ENCODE assay signal across 13 cellular contexts in the genomic region with DNA sequence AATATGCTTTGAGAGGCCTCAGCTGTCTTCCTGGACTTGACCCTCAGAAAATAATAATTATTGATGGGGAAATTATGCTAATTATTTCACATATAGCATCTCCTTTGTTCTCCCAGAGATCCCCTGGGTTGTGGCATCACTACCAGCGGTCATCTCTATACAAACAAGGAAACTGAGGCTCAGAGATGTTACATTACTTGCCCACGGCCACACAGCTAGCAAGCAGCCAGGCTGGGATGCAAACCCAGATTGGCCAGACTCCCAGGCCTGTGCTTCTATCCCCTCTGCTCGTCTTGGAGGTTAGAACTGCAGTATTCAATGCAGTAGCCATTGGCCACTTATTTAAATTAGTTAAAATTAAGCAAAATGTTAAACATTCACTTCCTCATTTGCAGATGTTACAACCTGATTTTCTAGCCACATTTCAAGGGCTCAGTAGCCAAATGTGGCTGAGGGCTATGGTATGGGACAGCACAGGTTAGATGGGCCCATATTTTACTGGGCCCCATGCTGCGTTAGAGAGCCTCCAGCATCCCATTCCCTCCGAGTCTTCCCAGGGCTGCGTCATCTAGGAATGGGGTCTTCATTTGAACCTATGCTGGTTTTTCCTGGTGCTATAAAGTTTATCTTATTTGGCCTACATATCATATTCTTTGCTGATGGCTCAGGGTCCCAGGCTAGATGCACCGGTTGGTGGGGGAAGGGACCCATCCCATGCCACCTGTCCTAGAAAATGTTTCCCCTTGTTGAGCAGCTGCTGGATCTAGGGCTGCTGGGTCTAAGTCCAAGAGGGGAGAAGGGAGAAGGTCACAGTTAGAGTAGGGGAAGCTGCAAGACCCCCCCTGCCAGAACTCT. TPM values are rescaled to one million over a fixed set of nuclear protein-coding genes. Genes with fewer than 3 reads are reported as not detected.
DNase-seq lines count a peak whose midpoint lies in the region; ATAC-seq and TF ChIP-seq lines count a peak whose summit lies in the region.
"Had no signal": no experiment of that assay in that cellular context is flagged by ENCODE, and none has a peak within 500 bp of the region (broad histone marks: within the 10 kb centered on the region; RNA-seq: fewer than 3 reads in every experiment).

No MANE protein-coding gene starts in this region.

- no peak overlapping the region for H2BK120ac ChIP-seq in mesendoderm (ENCODE audit: low read depth, low read length)

- H3K4me1 Mint-ChIP-seq in activated naive CD8-positive, alpha-beta T cell treated with anti-CD3 and anti-CD28 coated beads, Interleukin-2, amount 50 U/mL, for 24 hours, result peaks cover 36% of the 10 kb centered on the region

- H3K18ac ChIP-seq in mesendoderm (ENCODE audit: low read length), result no peak overlapping the region

- no peak overlapping the region for H3K4ac ChIP-seq in mesendoderm (ENCODE audit: low read depth, low read length)

- no peak overlapping the region for H4K8ac ChIP-seq in mesendoderm (ENCODE audit: low read depth, low read length)

- TF ChIP-seq CTCF in AG10803 (conservative IDR thresholded peaks at IDR 0.05; ENCODE audit: low read length) (no peak), HFF-Myc (IDR thresholded peaks at IDR 0.05; ENCODE audit: low read depth, low read length, missing control alignments) (no peak)

- no CpG with 5 or more reads among the region's 7 CpGs for WGBS in mesendoderm (ENCODE audit: extremely low coverage, insufficient coverage, low lambda C conversion rate)

- H3K4me1 ChIP-seq in mesendoderm (ENCODE audit: control insufficient read depth, low read depth, low read length), result peaks cover 4% of the 10 kb centered on the region

- no peak overlapping the region for H2BK5ac ChIP-seq in mesendoderm (ENCODE audit: low read length)

- no peak for ATAC-seq in activated naive CD8-positive, alpha-beta T cell treated with anti-CD3 and anti-CD28 coated beads, Interleukin-2, amount 50 U/mL, for 24 hours
- ATAC-seq in GM21423 (IDR thresholded peaks at IDR 0.05; ENCODE audit: unreplicated experiment), result no peak
- ATAC-seq in Right ventricle myocardium inferior, result no peak
- ATAC-seq: esophagus mucosa had no signal

- H3K27me3 ChIP-seq in mesendoderm (ENCODE audit: insufficient read depth, low read length, poor library complexity), result no peaks in the 10 kb centered on the region
- H3K27me3 ChIP-seq: ovary had no signal

- H3K4me3 ChIP-seq in AG10803 (ENCODE audit: low read length) (peak overlapping the region; percentile 90), HFF-Myc (replicated peaks; ENCODE audit: low read depth, low read length) (peak overlapping the region; percentile 87), mesendoderm (ENCODE audit: low read length) (no peak overlapping the region)

- no peak for DNase-seq in AG10803 (ENCODE audit: low read depth)
- no peak for DNase-seq in HFF-Myc (ENCODE audit: extremely low read depth, low read depth)
- DNase-seq in activated naive CD8-positive, alpha-beta T cell treated with anti-CD3 and anti-CD28 coated beads, Interleukin-2, amount 50 U/mL, for 24 hours, result no peak
- DNase-seq in mesendoderm, result no peak
- no peak for DNase-seq in D341Med (ENCODE audit: low spot score)
- no peak for DNase-seq in Right ventricle myocardium inferior (ENCODE audit: missing footprints)
- no peak for DNase-seq in GF-D8 (lab: John Stamatoyannopoulos, UW)
- DNase-seq: H7, NCI-H1105 treated with DMSO at 0.1 percent for 48 hours, ovary had no signal

- peak overlapping the region; percentile 16 for H3K9ac ChIP-seq in mesendoderm (ENCODE audit: low read length)

- H3K79me2 ChIP-seq in mesendoderm (ENCODE audit: control insufficient read depth, insufficient read depth, low read length), result no peaks in the 10 kb centered on the region

- H3K23ac ChIP-seq in mesendoderm (ENCODE audit: low read length), result no peak overlapping the region

- H3K9me3 Mint-ChIP-seq in activated naive CD8-positive, alpha-beta T cell treated with anti-CD3 and anti-CD28 coated beads, Interleukin-2, amount 50 U/mL, for 24 hours, result no peaks in the 10 kb centered on the region

- no peak overlapping the region for H3K27ac Mint-ChIP-seq in activated naive CD8-positive, alpha-beta T cell treated with anti-CD3 and anti-CD28 coated beads, Interleukin-2, amount 50 U/mL, for 24 hours

- H2BK15ac ChIP-seq in mesendoderm (replicated peaks; ENCODE audit: low read depth), result no peak overlapping the region

- peaks cover 14% of the 10 kb centered on the region for H3K79me1 ChIP-seq in mesendoderm (ENCODE audit: low read length)

- H3K36me3 Mint-ChIP-seq in activated naive CD8-positive, alpha-beta T cell treated with anti-CD3 and anti-CD28 coated beads, Interleukin-2, amount 50 U/mL, for 24 hours (ENCODE audit: low read depth), result peaks cover 3% of the 10 kb centered on the region

- no peaks in the 10 kb centered on the region for H3K27me3 Mint-ChIP-seq in activated naive CD8-positive, alpha-beta T cell treated with anti-CD3 and anti-CD28 coated beads, Interleukin-2, amount 50 U/mL, for 24 hours

- no peak overlapping the region for H3K4me2 ChIP-seq in mesendoderm (ENCODE audit: low read length)

- no peak overlapping the region for H3K27ac ChIP-seq in mesendoderm (ENCODE audit: low read depth, low read length)
- H3K27ac ChIP-seq: ovary, VCaP had no signal

- H3K36me3 ChIP-seq in mesendoderm (ENCODE audit: control insufficient read depth, insufficient read depth, low read length), result no peaks in the 10 kb centered on the region
- H3K36me3 ChIP-seq: ovary had no signal

- H3K56ac ChIP-seq in mesendoderm (ENCODE audit: low read length), result no peak overlapping the region

- H4K5ac ChIP-seq in mesendoderm (ENCODE audit: low read length), result no peak overlapping the region

- peak overlapping the region; percentile 90 for H3K4me3 Mint-ChIP-seq in activated naive CD8-positive, alpha-beta T cell treated with anti-CD3 and anti-CD28 coated beads, Interleukin-2, amount 50 U/mL, for 24 hours

- intact Hi-C loops in Right ventricle myocardium inferior (cut with DNase I), result no loop called here

- no peak overlapping the region for H2AK5ac ChIP-seq in mesendoderm (ENCODE audit: low read length)

RNA-seq across cellular contexts. Expression of a gene that starts 2.2 kb away (rescaled TPM):
- 7.2 TPM for polyA plus RNA-seq in mesendoderm (2013, experiment 1 of 2)
- polyA plus RNA-seq in mesendoderm (2013, experiment 2 of 2), result 7.3 TPM
- 6.0 TPM for total RNA-seq in Right ventricle myocardium inferior

RNA-seq across cellular contexts. Expression of a gene that starts 40.1 kb away (rescaled TPM):
- 5.1 TPM for polyA plus RNA-seq in mesendoderm (2013, experiment 1 of 2)
- 5.1 TPM for polyA plus RNA-seq in mesendoderm (2013, experiment 2 of 2)
- total RNA-seq in Right ventricle myocardium inferior, result 69.8 TPM
